In the genomic region with DNA sequence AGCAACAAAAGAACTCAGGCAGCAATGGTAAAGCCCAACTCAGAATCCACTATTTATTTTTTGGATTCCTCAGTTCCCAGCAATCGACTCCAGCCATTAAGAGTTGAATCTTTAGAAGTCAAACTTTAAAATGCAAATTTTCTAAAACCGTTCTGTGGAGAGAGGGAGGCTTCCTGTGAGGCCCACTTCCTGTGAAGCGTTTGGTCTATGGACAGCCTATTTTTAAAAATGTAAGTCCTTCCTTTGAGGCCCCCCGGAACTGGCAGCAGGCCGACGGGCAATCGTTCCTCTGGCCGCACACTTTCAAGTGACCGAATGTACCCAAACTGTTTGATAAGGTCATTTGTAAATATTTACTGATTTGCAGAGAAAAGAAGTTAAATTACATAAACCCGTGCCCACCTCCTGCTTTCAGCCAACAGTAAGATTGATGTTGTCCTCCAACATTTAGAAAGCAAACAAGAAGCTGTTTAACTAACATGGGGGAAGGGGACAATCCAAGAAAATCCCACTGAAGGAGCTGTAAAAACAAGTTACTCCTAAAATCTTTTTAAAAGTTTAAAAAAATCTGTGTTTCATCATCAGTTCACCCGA, we compare ENCODE assay signal across 8 cellular contexts.
A peak's percentile ranks its signal among the peaks of the same experiment; 100 is the strongest.
DNase-seq lines count a peak whose midpoint lies in the region; ATAC-seq, FAIRE-seq and TF ChIP-seq lines count a peak whose summit lies in the region.

No MANE protein-coding gene starts in this region.

- no peaks in the 10 kb centered on the region; the same call in 1 of the 2 replicates for H4K20me1 ChIP-seq in OCI-LY3 (ENCODE audit: insufficient read depth, low read length)
- H4K20me1 ChIP-seq in endothelial cell of umbilical vein (replicated peaks; ENCODE audit: control insufficient read depth, extremely low read depth, insufficient read depth, low read length), result no peaks in the 10 kb centered on the region

- dilution Hi-C loops in endothelial cell of umbilical vein (cut with MboI; ENCODE audit: extremely low pct_ligation_motif_present, low sequenced_read_pairs), result no loop called here

- in situ Hi-C loops in ACHN (cut with HindIII; ENCODE audit: low pct_ligation_motif_present, low pct_unique_long_range_greater_than_20kb, low sequenced_read_pairs), result no loop called here

- no peaks in the 10 kb centered on the region for H3K79me2 ChIP-seq in OCI-LY3 (ENCODE audit: low read length)
- H3K79me2 ChIP-seq in endothelial cell of umbilical vein (ENCODE audit: control insufficient read depth, insufficient read depth, low read length), result no peaks in the 10 kb centered on the region

- no peak for TF ChIP-seq POLR2A in endothelial cell of umbilical vein (IDR thresholded peaks at IDR 0.05; ENCODE audit: low read depth, low read length)

- intact Hi-C loops in endothelial cell of umbilical vein (cut with micrococcal nuclease), result loop anchor here (5.0 kb wide), 1 partner anchor 66 kb away; a partner anchor contains a TSS
- intact Hi-C loops in psoas muscle (cut with DNase I), result no loop called here

- H3K9me1 ChIP-seq in endothelial cell of umbilical vein (replicated peaks; ENCODE audit: control insufficient read depth, extremely low read depth, insufficient read depth, low read length), result no peaks in the 10 kb centered on the region

- H2AFZ ChIP-seq in OCI-LY3 (ENCODE audit: low read depth, low read length) (no peak overlapping the region), endothelial cell of umbilical vein (ENCODE audit: low read depth, low read length) (peak overlapping the region; percentile 12)

- H3K4me1 ChIP-seq in OCI-LY3 (ENCODE audit: low read length) (peaks cover 10% of the 10 kb centered on the region), endothelial cell of umbilical vein (ENCODE audit: control insufficient read depth, extremely low read depth, insufficient read depth, low read length) (peaks cover 14% of the 10 kb centered on the region), psoas muscle (peaks cover 39% of the 10 kb centered on the region)

- H3K36me3 ChIP-seq in OCI-LY3 (replicated peaks; ENCODE audit: low read depth, low read length) (peaks cover 13% of the 10 kb centered on the region), endothelial cell of umbilical vein (ENCODE audit: control insufficient read depth in 2 of 2, extremely low read depth in 1 of 2, insufficient read depth in 2 of 2, low read length in 2 of 2) (peaks cover 0 to 6% of the 10 kb centered on the region in 2 experiments), psoas muscle (ENCODE audit: insufficient read depth in 1 of 2, low read depth in 1 of 2) (no peaks in the 10 kb centered on the region)

- H3K27ac ChIP-seq in OCI-LY3 (ENCODE audit: low read length), result no peak overlapping the region
- peak overlapping the region; percentile 10 for H3K27ac ChIP-seq in endothelial cell of umbilical vein (ENCODE audit: insufficient read depth, low read depth, low read length)
- H3K27ac ChIP-seq in psoas muscle, result peak overlapping the region; percentile 67

- H3K4me3 ChIP-seq in OCI-LY3 (ENCODE audit: low read length), result no peak overlapping the region
- no peak overlapping the region for H3K4me3 ChIP-seq in endothelial cell of umbilical vein (replicated peaks in 1 of 3; ENCODE audit: insufficient read depth in 1 of 3, low read depth in 1 of 3, low read length in 3 of 3)
- no peak overlapping the region for H3K4me3 ChIP-seq in psoas muscle

- CTCF ChIA-PET in endothelial cell of umbilical vein (lab: Charles Lee), result no interaction called here

- peak overlapping the region; percentile 15 for H3K4me2 ChIP-seq in OCI-LY3 (ENCODE audit: low read length)
- H3K4me2 ChIP-seq in endothelial cell of umbilical vein (ENCODE audit: insufficient read depth, low read length), result peak overlapping the region; percentile 53

- ATAC-seq in HG02885 (IDR thresholded peaks at IDR 0.05; ENCODE audit: poor library complexity, unreplicated experiment) (peak; percentile 79), psoas muscle (no peak)

- H3K9ac ChIP-seq in OCI-LY3 (ENCODE audit: low read length) (no peak overlapping the region), endothelial cell of umbilical vein (replicated peaks; ENCODE audit: extremely low read depth, insufficient read depth, low read length) (peak overlapping the region; percentile 25)

- DNase-seq in SHP77 (lab: John Stamatoyannopoulos, UW) (peak; percentile 23 to 24), SHP77 treated with DMSO at 0.1 percent for 48 hours (lab: John Stamatoyannopoulos, UW) (no peak), endothelial cell of umbilical vein (ENCODE audit: low read depth, low spot score) (peak; percentile 51), psoas muscle (no peak), ACHN (no peak)
- no peak for DNase-seq in activated effector memory CD4-positive, alpha-beta T cell treated with Interleukin-2 at 50 U/mL for 16 hours

- H3K27me3 ChIP-seq in OCI-LY3 (ENCODE audit: low read depth, low read length) (no peaks in the 10 kb centered on the region), endothelial cell of umbilical vein (ENCODE audit: control insufficient read depth in 2 of 2, insufficient read depth in 2 of 2, low read length in 2 of 2) (no peaks in the 10 kb centered on the region), psoas muscle (ENCODE audit: insufficient read depth in 3 of 3, low read length in 2 of 3) (no peaks in the 10 kb centered on the region)

- no TSS peak for BruUV-seq in endothelial cell of umbilical vein (replicated peaks; lab: Mats Ljungman, UMichigan)

- TF ChIP-seq CTCF in OCI-LY3 (IDR thresholded peaks at IDR 0.05; ENCODE audit: low read depth, low read length) (no peak), endothelial cell of umbilical vein (IDR thresholded peaks at IDR 0.05; ENCODE audit: extremely low read depth in 1 of 2, insufficient read depth in 1 of 2, low read depth in 1 of 2, low read length in 2 of 2) (no peak), psoas muscle (IDR thresholded peaks at IDR 0.05) (no peak)

- WGBS in psoas muscle, 3 donors, result 21 to 28% (median 22%) methylated on average over 11 of the region's 11 CpGs

- POLR2A ChIA-PET in endothelial cell of umbilical vein (lab: Charles Lee), result interaction anchor here (0.5 kb wide), 1 partner anchor 84 kb away, joined by 3 read pairs; no protein-coding TSS in a partner anchor

- H3K9me3 ChIP-seq in OCI-LY3 (ENCODE audit: insufficient read depth, low read length), result no peaks in the 10 kb centered on the region
- H3K9me3 ChIP-seq in endothelial cell of umbilical vein (replicated peaks; ENCODE audit: control insufficient read depth, insufficient read depth, low read length), result no peaks in the 10 kb centered on the region
- no peaks in the 10 kb centered on the region for H3K9me3 ChIP-seq in psoas muscle

- no peak for FAIRE-seq in endothelial cell of umbilical vein (lab: Jason Lieb, UNC)

TF ChIP-seq in endothelial cell of umbilical vein, 7 proteins besides CTCF, POLR2A, EP300 and RAD21:
- no peak for TF ChIP-seq EZH2 (IDR thresholded peaks at IDR 0.05; ENCODE audit: borderline replicate concordance, low read depth, low read length, severe bottlenecking)
- no peak for TF ChIP-seq JUN (IDR thresholded peaks at IDR 0.05; ENCODE audit: borderline replicate concordance, insufficient read depth, insufficient read length, low read depth)
- no peak for TF ChIP-seq POLR2AphosphoS5 (IDR thresholded peaks at IDR 0.05; ENCODE audit: insufficient read depth, low read depth, low read length)
- TF ChIP-seq, protein P1, sequence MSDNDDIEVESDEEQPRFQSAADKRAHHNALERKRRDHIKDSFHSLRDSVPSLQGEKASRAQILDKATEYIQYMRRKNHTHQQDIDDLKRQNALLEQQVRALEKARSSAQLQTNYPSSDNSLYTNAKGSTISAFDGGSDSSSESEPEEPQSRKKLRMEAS (IDR thresholded peaks at IDR 0.05; ENCODE audit: insufficient read depth, insufficient read length), result no peak
- TF ChIP-seq FOS (IDR thresholded peaks at IDR 0.05; ENCODE audit: borderline replicate concordance, insufficient read depth, low read length), result no peak
- TF ChIP-seq MYC (IDR thresholded peaks at IDR 0.05; ENCODE audit: low read depth, low read length), result no peak
- no peak for TF ChIP-seq GATA2 (IDR thresholded peaks at IDR 0.05; ENCODE audit: insufficient read depth, insufficient read length, low read depth, low read length)

Comparison
In these comparisons a context has a peak if more than half of its experiments do, and no peak if none do; other contexts are left out.
1. DNase-seq: peak in SHP77 (2 of 2) and endothelial cell of umbilical vein (single experiment); none in SHP77 treated with DMSO at 0.1 percent for 48 hours (single experiment), psoas muscle (0 of 2), ACHN (single experiment) and activated effector memory CD4-positive, alpha-beta T cell treated with Interleukin-2 at 50 U/mL for 16 hours (single experiment).